In genomic region chr11:45324459-45324858, GRCh38 we compare ENCODE assay signal across 32 cellular contexts. TPM values are rescaled to one million over a fixed set of nuclear protein-coding genes. Genes with fewer than 3 reads are reported as not detected.
"Had no signal": no experiment of that assay in that cellular context is flagged by ENCODE, and none has a peak within 500 bp of the region (broad histone marks: within the 10 kb centered on the region; RNA-seq: fewer than 3 reads in every experiment).

No MANE protein-coding gene starts in this region.

- DNase-seq: activated CD4-positive, alpha-beta T cell treated with anti-CD3 and anti-CD28 coated beads for 36 hours; activated CD4-positive, alpha-beta T cell treated with anti-CD3 and anti-CD28 coated beads, Interleukin-2, amount 10 ng/mL, durations not matched to agents 7 days and 5 days; activated CD4-positive, alpha-beta T cell treated with anti-CD3 and anti-CD28 coated beads, Interleukin-2, amount 50 U/mL, for 48 hours; activated CD8-positive, alpha-beta T cell treated with anti-CD3 and anti-CD28 coated beads, Interleukin-2, amount 10 ng/mL, durations not matched to agents 7 days and 5 days; activated gamma-delta T cell; activated naive CD4-positive, alpha-beta T cell treated with Interleukin-2 at 50 U/mL for 16 hours; activated naive CD8-positive, alpha-beta T cell treated with anti-CD3 and anti-CD28 coated beads, Interleukin-2, amount 10 ng/mL, durations not matched to agents 7 days and 5 days; activated T-cell treated with anti-CD3 and anti-CD28 coated beads, Interleukin-2, amount 50 U/mL, for 24 hours; amygdala; caudate nucleus; IMR-90; NCI-H1105; NCI-H1417 treated with DMSO at 0.1 percent for 48 hours; NCI-H1694; NCI-H2029; NCI-H345; NCI-H524 treated with DMSO at 0.1 percent for 48 hours; NK-92 treated with Interleukin-12 subunit alpha and Interleukin-12 subunit beta, amount 100 ng/mL, for 24 hours; PC-3; Peyer's patch; RPMI8226; SW 1271; T1000 had no signal

- H3K4me3 Mint-ChIP-seq: activated CD4-positive, alpha-beta T cell treated with anti-CD3 and anti-CD28 coated beads for 36 hours; activated CD4-positive, alpha-beta T cell treated with anti-CD3 and anti-CD28 coated beads, Interleukin-2, amount 10 ng/mL, durations not matched to agents 7 days and 5 days; activated CD8-positive, alpha-beta T cell treated with anti-CD3 and anti-CD28 coated beads, Interleukin-2, amount 10 ng/mL, durations not matched to agents 7 days and 5 days; activated naive CD4-positive, alpha-beta T cell treated with anti-CD3 and anti-CD28 coated beads, Interleukin-2, amount 50 U/mL, for 24 hours; activated naive CD8-positive, alpha-beta T cell treated with anti-CD3 and anti-CD28 coated beads, Interleukin-2, amount 10 ng/mL, durations not matched to agents 7 days and 5 days; activated T-cell treated with anti-CD3 and anti-CD28 coated beads, Interleukin-2, amount 50 U/mL, for 24 hours; WTC11 had no signal

- ATAC-seq: activated CD4-positive, alpha-beta T cell treated with anti-CD3 and anti-CD28 coated beads for 36 hours; activated CD4-positive, CD25-positive, alpha-beta regulatory T cell treated with anti-CD3 and anti-CD28 coated beads, Interleukin-2, amount 50 U/mL, for 24 hours; activated CD8-positive, alpha-beta T cell treated with anti-CD3 and anti-CD28 coated beads, Interleukin-2, amount 10 ng/mL, durations not matched to agents 7 days and 5 days; K562; PC-3; WTC11 had no signal

- H3K27me3 ChIP-seq: ascending aorta, Peyer's patch had no signal

- H3K4me3 ChIP-seq: ascending aorta, K562, Peyer's patch had no signal

- H3K27ac ChIP-seq: ascending aorta, Peyer's patch had no signal

- H3K27ac Mint-ChIP-seq: activated CD4-positive, alpha-beta T cell treated with anti-CD3 and anti-CD28 coated beads for 36 hours; activated CD4-positive, alpha-beta T cell treated with anti-CD3 and anti-CD28 coated beads, Interleukin-2, amount 10 ng/mL, durations not matched to agents 7 days and 5 days; activated CD8-positive, alpha-beta T cell treated with anti-CD3 and anti-CD28 coated beads, Interleukin-2, amount 10 ng/mL, durations not matched to agents 7 days and 5 days; activated naive CD4-positive, alpha-beta T cell treated with anti-CD3 and anti-CD28 coated beads, Interleukin-2, amount 50 U/mL, for 24 hours; activated naive CD8-positive, alpha-beta T cell treated with anti-CD3 and anti-CD28 coated beads, Interleukin-2, amount 10 ng/mL, durations not matched to agents 7 days and 5 days; activated T-cell treated with anti-CD3 and anti-CD28 coated beads, Interleukin-2, amount 50 U/mL, for 24 hours; activated T-helper 2 cell treated with anti-CD3 and anti-CD28 coated beads, Interferon-gamma antibody, Interleukin-2, Interleukin-4, amounts not matched to agents 10 μg/mL and 5 μg/mL and 100 μg/mL, durations not matched to agents 14 hours and 24 hours and 36 hours; WTC11 had no signal

- H3K36me3 Mint-ChIP-seq: activated naive CD4-positive, alpha-beta T cell treated with anti-CD3 and anti-CD28 coated beads, Interleukin-2, amount 50 U/mL, for 24 hours; activated naive CD8-positive, alpha-beta T cell treated with anti-CD3 and anti-CD28 coated beads, Interleukin-2, amount 10 ng/mL, durations not matched to agents 7 days and 5 days had no signal

- H3K4me1 ChIP-seq: Peyer's patch had no signal

- H3K4me1 Mint-ChIP-seq: activated CD4-positive, alpha-beta T cell treated with anti-CD3 and anti-CD28 coated beads for 36 hours; activated CD4-positive, alpha-beta T cell treated with anti-CD3 and anti-CD28 coated beads, Interleukin-2, amount 10 ng/mL, durations not matched to agents 7 days and 5 days; activated naive CD4-positive, alpha-beta T cell treated with anti-CD3 and anti-CD28 coated beads, Interleukin-2, amount 50 U/mL, for 24 hours; activated naive CD8-positive, alpha-beta T cell treated with anti-CD3 and anti-CD28 coated beads, Interleukin-2, amount 10 ng/mL, durations not matched to agents 7 days and 5 days; WTC11 had no signal

- H3K9me3 Mint-ChIP-seq: activated naive CD4-positive, alpha-beta T cell treated with anti-CD3 and anti-CD28 coated beads, Interleukin-2, amount 50 U/mL, for 24 hours; activated T-helper 2 cell treated with anti-CD3 and anti-CD28 coated beads, Interferon-gamma antibody, Interleukin-2, Interleukin-4, amounts not matched to agents 10 μg/mL and 5 μg/mL and 100 μg/mL, durations not matched to agents 14 hours and 24 hours and 36 hours had no signal

- H3K36me3 ChIP-seq: ascending aorta, Peyer's patch had no signal

RNA-seq across cellular contexts. Expression of gene SYT13, which starts 38.3 kb away (rescaled TPM):
- total RNA-seq: activated CD4-positive, alpha-beta T cell treated with anti-CD3 and anti-CD28 coated beads for 36 hours; activated CD4-positive, alpha-beta T cell treated with anti-CD3 and anti-CD28 coated beads, Interleukin-2, amount 10 ng/mL, durations not matched to agents 7 days and 5 days; activated CD8-positive, alpha-beta T cell treated with anti-CD3 and anti-CD28 coated beads, Interleukin-2, amount 10 ng/mL, durations not matched to agents 7 days and 5 days; activated naive CD8-positive, alpha-beta T cell treated with anti-CD3 and anti-CD28 coated beads, Interleukin-2, amount 10 ng/mL, durations not matched to agents 7 days and 5 days; activated T-helper 2 cell treated with anti-CD3 and anti-CD28 coated beads, Interferon-gamma antibody, Interleukin-2, Interleukin-4, amounts not matched to agents 10 μg/mL and 5 μg/mL and 100 μg/mL, durations not matched to agents 14 hours and 24 hours and 36 hours; ascending aorta; IMR-90; NCI-H460; PC-3; T-helper 1 cell treated with Interleukin-12 subunit alpha and Interleukin-12 subunit beta and Interleukin-4 antibody, amounts not matched to agents 30 ng/mL and 1 ng/mL, for 36 hours; T-helper 2 cell treated with Interferon-gamma antibody and Interleukin-4, amounts not matched to agents 100 ng/mL and 5 ng/mL, for 36 hours had no signal
- polyA plus RNA-seq: IMR-90 had no signal
